ENCODE assay signal across 16 cellular contexts in the genomic region with DNA sequence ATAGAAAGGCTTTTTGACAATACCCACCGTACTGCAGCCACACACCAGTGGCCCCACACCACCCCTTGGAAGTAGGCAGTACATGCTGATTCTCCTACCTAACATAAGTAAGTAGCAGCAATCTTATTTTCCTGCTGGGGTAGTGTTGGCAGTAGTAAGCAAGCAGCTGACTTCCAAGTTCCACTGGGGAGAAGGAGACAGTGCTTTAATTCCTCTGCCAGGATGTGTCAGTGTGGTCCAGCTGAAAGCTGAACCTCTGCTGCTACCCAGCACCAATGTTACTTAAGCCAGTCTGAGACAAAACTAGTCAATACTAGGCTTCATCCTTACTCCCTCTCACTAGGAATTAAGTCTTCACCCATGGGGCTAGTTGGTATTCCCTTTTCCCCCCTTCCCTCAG.
A peak's percentile ranks its signal among the peaks of the same experiment; 100 is the strongest.
DNase-seq lines count a peak whose midpoint lies in the region; ATAC-seq and TF ChIP-seq lines count a peak whose summit lies in the region.
"Had no signal": no experiment of that assay in that cellular context is flagged by ENCODE, and none has a peak within 500 bp of the region (broad histone marks: within the 10 kb centered on the region; RNA-seq: fewer than 3 reads in every experiment).

No MANE protein-coding gene starts in this region.

- in situ Hi-C loops in GM23248 (cut with MboI): loop anchor here (10.0 kb wide), 1 partner anchor 251 kb away; no protein-coding TSS in a partner anchor

- H3K9ac ChIP-seq in DND-41 (ENCODE audit: low read depth, low read length) (no peak overlapping the region), GM23248 (no peak overlapping the region)

- no peaks in the 10 kb centered on the region for H3K27me3 ChIP-seq in DND-41 (ENCODE audit: insufficient read depth, low read length, poor library complexity)
- no peaks in the 10 kb centered on the region for H3K27me3 ChIP-seq in RWPE2 (ENCODE audit: insufficient read depth, poor library complexity, severe bottlenecking)
- H3K27me3 ChIP-seq in psoas muscle (ENCODE audit: insufficient read depth in 3 of 3, low read length in 2 of 3): no peaks in the 10 kb centered on the region
- no peaks in the 10 kb centered on the region for H3K27me3 ChIP-seq in GM23248 (replicated peaks; ENCODE audit: insufficient read depth)
- H3K27me3 ChIP-seq in esophagus muscularis mucosa: no peaks in the 10 kb centered on the region

- no peak for TF ChIP-seq POLR2A in esophagus muscularis mucosa (IDR thresholded peaks at IDR 0.05; ENCODE audit: low read depth)

- no peaks in the 10 kb centered on the region for H4K20me1 ChIP-seq in DND-41 (ENCODE audit: insufficient read depth, low read length)
- H4K20me1 ChIP-seq in GM23248 (ENCODE audit: insufficient read depth): no peaks in the 10 kb centered on the region

- no peak overlapping the region for H3K4me3 ChIP-seq in DND-41 (ENCODE audit: low read depth in 1 of 2, low read length in 2 of 2)
- H3K4me3 ChIP-seq in RWPE2 (ENCODE audit: severe bottlenecking): no peak overlapping the region
- H3K4me3 ChIP-seq in fibroblast of the aortic adventitia (ENCODE audit: low read depth, low read length): no peak overlapping the region
- no peak overlapping the region for H3K4me3 ChIP-seq in psoas muscle
- no peak overlapping the region for H3K4me3 ChIP-seq in GM23248
- H3K4me3 ChIP-seq in esophagus muscularis mucosa: no peak overlapping the region

- 7 to 31% (median 30%) methylated on average over 1 of the region's 1 CpG for WGBS in psoas muscle, 3 donors
- WGBS in GM23248 (ENCODE audit: low coverage in 1 of 2, low lambda C conversion rate in 2 of 2, missing lambda C conversion rate in 2 of 2), 2 experiments: 94 to 100% methylated on average over 1 of the region's 1 CpG
- WGBS in esophagus muscularis mucosa: 100% methylated on average over 1 of the region's 1 CpG

- H3F3A ChIP-seq in GM23248 (ENCODE audit: insufficient read depth): no peaks in the 10 kb centered on the region

- intact Hi-C loops in psoas muscle (cut with DNase I) (loop anchor here in 1 of 2 donors (10.0 kb wide), 1 partner anchor 421 kb away; no protein-coding TSS in a partner anchor), esophagus muscularis mucosa (cut with DNase I) (no loop called here)

- H3K4me2 ChIP-seq in DND-41 (ENCODE audit: insufficient read depth, low read length): no peak overlapping the region
- H3K4me2 ChIP-seq in GM23248 (ENCODE audit: unreplicated experiment): no peak overlapping the region

- H3K79me2 ChIP-seq in DND-41 (ENCODE audit: insufficient read depth, low read length) (no peaks in the 10 kb centered on the region), GM23248 (ENCODE audit: insufficient read depth) (no peaks in the 10 kb centered on the region)

- H3K9me3 ChIP-seq in DND-41 (ENCODE audit: insufficient read depth, low read length, severe bottlenecking) (no peaks in the 10 kb centered on the region), RWPE2 (ENCODE audit: severe bottlenecking) (no peaks in the 10 kb centered on the region), psoas muscle (no peaks in the 10 kb centered on the region), GM23248 (ENCODE audit: low read depth) (no peaks in the 10 kb centered on the region), esophagus muscularis mucosa (no peaks in the 10 kb centered on the region)

- DNase-seq in DND-41 (no peak), RWPE2 (ENCODE audit: low spot score) (no peak), fibroblast of the aortic adventitia (ENCODE audit: low read depth) (peak; percentile 2), psoas muscle (no peak), NCI-H1092 treated with DMSO at 0.1 percent for 48 hours (lab: John Stamatoyannopoulos, UW) (no peak), GM23248 (no peak), esophagus muscularis mucosa (ENCODE audit: extremely low spot score) (no peak)
- DNase-seq: AML-193, DMS79 treated with DMSO at 0.1 percent for 48 hours, HCEC 1CT, NCI-H187 treated with DMSO at 0.1 percent for 48 hours, NCI-H345, NCI-H524 treated with DMSO at 0.1 percent for 48 hours, SHP77 treated with DMSO at 0.1 percent for 48 hours had no signal

- H3K36me3 ChIP-seq in DND-41 (ENCODE audit: insufficient read depth, low read length) (no peaks in the 10 kb centered on the region), RWPE2 (ENCODE audit: low read depth) (no peaks in the 10 kb centered on the region), psoas muscle (ENCODE audit: insufficient read depth in 1 of 2, low read depth in 1 of 2) (peaks cover 0 to 10% of the 10 kb centered on the region in 2 donors), GM23248 (ENCODE audit: low read depth) (no peaks in the 10 kb centered on the region), esophagus muscularis mucosa (peaks cover 0 to 22% (median 6%) of the 10 kb centered on the region in 4 donors)

- no peak for TF ChIP-seq EP300 in esophagus muscularis mucosa (IDR thresholded peaks at IDR 0.05)

- ATAC-seq in DND-41 (ENCODE audit: insufficient read depth, low read depth) (peak; percentile 26; the same call in 1 of the 3 replicates), RWPE2 (ENCODE audit: low read depth) (peak; percentile 17; the same call in 1 of the 3 replicates), psoas muscle (peak; percentile 68 to 93 (median 85)), HG02610 (IDR thresholded peaks at IDR 0.05; ENCODE audit: unreplicated experiment) (no peak)
- ATAC-seq: SK-N-SH treated with all-trans-retinoic acid at 6 μM for 48 hours had no signal

- TF ChIP-seq CTCF in DND-41 (IDR thresholded peaks at IDR 0.05; ENCODE audit: borderline replicate concordance, extremely low read depth, low read length, poor library complexity, severe bottlenecking) (no peak), RWPE2 (IDR thresholded peaks at IDR 0.05; ENCODE audit: poor library complexity, severe bottlenecking) (no peak), fibroblast of the aortic adventitia (IDR thresholded peaks at IDR 0.05; ENCODE audit: insufficient read depth, low read length) (no peak), psoas muscle (IDR thresholded peaks at IDR 0.05) (no peak), esophagus muscularis mucosa (IDR thresholded peaks at IDR 0.05) (no peak)

- H2AFZ ChIP-seq in DND-41 (ENCODE audit: low read depth, low read length): no peak overlapping the region
- no peak overlapping the region for H2AFZ ChIP-seq in GM23248

- H3K9me2 ChIP-seq in GM23248 (ENCODE audit: insufficient read depth): no peaks in the 10 kb centered on the region

- H3K27ac ChIP-seq in DND-41 (ENCODE audit: low read length) (no peak overlapping the region), RWPE2 (ENCODE audit: poor library complexity, severe bottlenecking) (no peak overlapping the region), psoas muscle (no peak overlapping the region), GM23248 (no peak overlapping the region), esophagus muscularis mucosa (replicated peaks in 1 of 4) (no peak overlapping the region)

- H3K4me1 ChIP-seq in DND-41 (ENCODE audit: insufficient read depth, low read length) (peaks cover 19% of the 10 kb centered on the region), RWPE2 (ENCODE audit: insufficient read depth, poor library complexity, severe bottlenecking) (no peaks in the 10 kb centered on the region), psoas muscle (peaks cover 14% of the 10 kb centered on the region), GM23248 (ENCODE audit: insufficient read depth) (no peaks in the 10 kb centered on the region), esophagus muscularis mucosa (peaks cover 0 to 7% (median 2%) of the 10 kb centered on the region in 4 donors)
